ENCODE assay signal across 17 cellular contexts in the genomic region with DNA sequence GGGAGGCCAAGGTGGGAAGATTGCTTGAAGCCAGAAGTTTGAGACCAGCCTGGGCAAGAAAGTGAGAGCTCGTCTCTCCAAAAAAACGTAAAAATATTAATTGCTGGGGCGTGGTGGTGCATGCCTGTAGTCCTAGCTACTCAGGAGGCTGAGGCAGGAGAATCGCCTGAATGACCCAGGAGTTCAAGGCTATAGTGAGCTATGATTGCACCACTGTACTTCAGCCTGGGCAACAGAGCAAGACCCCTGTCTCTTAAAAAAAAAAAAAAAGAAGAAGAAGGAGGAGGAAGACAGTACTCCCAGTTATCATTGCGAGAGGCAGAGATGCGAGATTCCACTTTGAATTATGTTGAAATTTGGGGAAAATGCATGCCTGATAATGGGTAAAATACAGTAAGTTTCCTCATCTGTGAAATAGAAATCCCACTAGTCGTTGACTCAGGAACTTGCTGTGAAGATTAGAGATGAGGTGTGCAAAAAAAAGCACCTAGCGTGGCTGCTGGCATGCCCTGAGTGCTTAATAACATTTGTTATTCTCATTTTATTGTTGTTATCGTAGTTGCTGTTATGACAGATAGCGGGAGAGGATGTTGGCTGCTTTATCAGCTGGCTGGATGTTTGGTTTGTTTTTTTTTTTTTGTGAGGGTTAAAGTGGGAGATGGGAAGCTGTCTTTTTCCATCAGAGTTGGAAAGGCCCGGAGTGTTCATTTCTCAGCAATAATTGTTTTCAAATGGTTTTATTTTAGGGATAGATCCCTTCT. TPM values are rescaled to one million over a fixed set of nuclear protein-coding genes. Genes with fewer than 3 reads are reported as not detected.
DNase-seq lines count a peak whose midpoint lies in the region; ATAC-seq and TF ChIP-seq lines count a peak whose summit lies in the region.
"Had no signal": no experiment of that assay in that cellular context is flagged by ENCODE, and none has a peak within 500 bp of the region (broad histone marks: within the 10 kb centered on the region; RNA-seq: fewer than 3 reads in every experiment).

No MANE protein-coding gene starts in this region.

- H3K27ac Mint-ChIP-seq in activated naive CD4-positive, alpha-beta T cell treated with anti-CD3 and anti-CD28 coated beads, Interleukin-2, amount 50 U/mL, for 72 hours, result peak overlapping the region; percentile 91 to 95
- H3K27ac Mint-ChIP-seq: T-helper 2 cell treated with Interferon-gamma antibody and Interleukin-4, amounts not matched to agents 5 μg/mL and 100 μg/mL, for 36 hours had no signal

- no peak for TF ChIP-seq POLR2A in gastrocnemius medialis (IDR thresholded peaks at IDR 0.05)

- H3K36me3 ChIP-seq in gastrocnemius medialis, result no peaks in the 10 kb centered on the region

- DNase-seq in activated naive CD4-positive, alpha-beta T cell treated with anti-CD3 and anti-CD28 coated beads, Interleukin-2, amount 50 U/mL, for 72 hours (ENCODE audit: low spot score in 2 of 2), result no peak
- no peak for DNase-seq in activated naive CD4-positive, alpha-beta T cell treated with Interleukin-2 at 50 U/mL for 16 hours
- DNase-seq in RWPE1 (ENCODE audit: low spot score), result no peak
- DNase-seq in gastrocnemius medialis, result no peak
- DNase-seq in anterior cingulate cortex (lab: John Stamatoyannopoulos, UW), result no peak
- DNase-seq in NCI-H2196 treated with DMSO at 0.1 percent for 48 hours (lab: John Stamatoyannopoulos, UW; ENCODE audit: unreplicated experiment), result no peak
- no peak for DNase-seq in NOMO-1 treated with dmso at 0.1 percent for 144 hours (lab: John Stamatoyannopoulos, UW; ENCODE audit: unreplicated experiment)
- DNase-seq: activated CD4-positive, alpha-beta T cell treated with anti-CD3 and anti-CD28 coated beads, Interleukin-2, amount 50 U/mL, for 48 hours; activated gamma-delta T cell; effector CD8-positive, alpha-beta T cell; IMR-90; NCI-H1092 treated with DMSO at 0.1 percent for 48 hours; NCI-H2171; NCI-H82; psoas muscle had no signal

- TF ChIP-seq CTCF in RWPE1 (conservative IDR thresholded peaks at IDR 0.05; ENCODE audit: low read depth) (no peak), gastrocnemius medialis (IDR thresholded peaks at IDR 0.05 in 4 of 5, conservative IDR thresholded peaks at IDR 0.05 in 1 of 5) (no peak)

- peak overlapping the region; percentile 58 for H3K27ac ChIP-seq in RWPE1
- H3K27ac ChIP-seq in cingulate gyrus (ENCODE audit: low read depth, low read length), result peak overlapping the region; percentile 35
- H3K27ac ChIP-seq in gastrocnemius medialis, result peak overlapping the region in 3 of 4 donors; percentile 40 to 56 (median 50)
- H3K27ac ChIP-seq: psoas muscle had no signal

- no peak overlapping the region for H3K4me3 ChIP-seq in gastrocnemius medialis
- H3K4me3 ChIP-seq: psoas muscle had no signal

- in situ Hi-C loops in gastrocnemius medialis (cut with MboI; ENCODE audit: low sequenced_read_pairs in 4 of 4), result no loop called here

- intact Hi-C loops in gastrocnemius medialis (cut with DNase I; ENCODE audit: low total_unique reads), result loop anchor here (2.0 kb wide), 1 partner anchor 23 kb away; no protein-coding TSS in a partner anchor

- ATAC-seq in activated naive CD4-positive, alpha-beta T cell treated with anti-CD3 and anti-CD28 coated beads, Interleukin-2, amount 50 U/mL, for 72 hours, result no peak
- no peak for ATAC-seq in gastrocnemius medialis

- CTCF ChIA-PET in RWPE1 (lab: Yijun Ruan, JAX), result no interaction called here

- no peaks in the 10 kb centered on the region for H3K36me3 Mint-ChIP-seq in activated naive CD4-positive, alpha-beta T cell treated with anti-CD3 and anti-CD28 coated beads, Interleukin-2, amount 50 U/mL, for 72 hours

- POLR2A ChIA-PET in RWPE1 (lab: Yijun Ruan, JAX; ENCODE audit: low non-redundant PET), result no interaction called here

- H3K9me3 ChIP-seq in gastrocnemius medialis, result no peaks in the 10 kb centered on the region
- H3K9me3 ChIP-seq: psoas muscle had no signal

- peaks cover 9 to 16% (median 15%) of the 10 kb centered on the region in 3 donors for H3K27me3 ChIP-seq in gastrocnemius medialis

- peaks cover 40 to 49% of the 10 kb centered on the region in 2 donors for H3K4me1 ChIP-seq in gastrocnemius medialis

- no peaks in the 10 kb centered on the region for H3K9me3 Mint-ChIP-seq in activated naive CD4-positive, alpha-beta T cell treated with anti-CD3 and anti-CD28 coated beads, Interleukin-2, amount 50 U/mL, for 72 hours
- H3K9me3 Mint-ChIP-seq: T-helper 2 cell treated with Interferon-gamma antibody and Interleukin-4, amounts not matched to agents 5 μg/mL and 100 μg/mL, for 36 hours had no signal

RNA-seq across cellular contexts. Expression of a gene that starts 33.5 kb away (rescaled TPM):
- total RNA-seq in activated naive CD4-positive, alpha-beta T cell treated with anti-CD3 and anti-CD28 coated beads, Interleukin-2, amount 50 U/mL, for 72 hours, result 10 to 100 TPM; 44.9 to 63.7 TPM
- total RNA-seq in gastrocnemius medialis, result 10 to 100 TPM; 10.3 to 13.0 (median 12.4) TPM
